Comparison of ENCODE assay signal across 15 cellular contexts in genomic region chr3:107680698-107681097, GRCh38.
DNase-seq lines count a peak whose midpoint lies in the region; ATAC-seq and TF ChIP-seq lines count a peak whose summit lies in the region.
"Had no signal": no experiment of that assay in that cellular context is flagged by ENCODE, and none has a peak within 500 bp of the region (broad histone marks: within the 10 kb centered on the region; RNA-seq: fewer than 3 reads in every experiment).

No MANE protein-coding gene starts in this region.

- H3F3A ChIP-seq in PC-3 (ENCODE audit: low read length, unreplicated experiment) = no peaks in the 10 kb centered on the region

- DNase-seq in ELR (ENCODE audit: low read depth) = peak; percentile 51
- peak; percentile 11 for DNase-seq in PC-3
- DNase-seq in fibroblast of pulmonary artery (ENCODE audit: low read depth) = peak; percentile 31
- no peak for DNase-seq in AG20443 (ENCODE audit: low spot score)
- no peak for DNase-seq in Right ventricle myocardium superior
- DNase-seq in stimulated activated CD4-positive, alpha-beta T cell treated with anti-CD3 and anti-CD28 coated beads, Interleukin-12 subunit alpha, Interleukin-12 subunit beta, amount 100 ng/mL, for 4 hours = no peak
- DNase-seq: effector CD4-positive, alpha-beta T cell; glutamatergic neuron; naive B cell; NCI-H2227 treated with DMSO at 0.1 percent for 48 hours; retina; RPMI8226; stomach had no signal

- no peaks in the 10 kb centered on the region for H3K9me2 ChIP-seq in PC-3 (replicated peaks; ENCODE audit: low read length)

- no peaks in the 10 kb centered on the region; the same call in 1 of the 2 replicates for H4K20me1 ChIP-seq in PC-3 (ENCODE audit: low read length)

- no peak overlapping the region for H3K9ac ChIP-seq in PC-3 (ENCODE audit: low read length)

- no peak overlapping the region for H2AFZ ChIP-seq in PC-3 (ENCODE audit: low read length)

- CTCF ChIA-PET in PC-3 (lab: Charles Lee) = interaction anchor here (0.6 to 0.8 kb wide), 2 partner anchors 10 to 61 kb away, joined by 4 to 7 read pairs; no protein-coding TSS in a partner anchor

- no peaks in the 10 kb centered on the region for H3K9me3 ChIP-seq in PC-3 (ENCODE audit: low read length)
- H3K9me3 ChIP-seq: stomach had no signal

- H3K79me2 ChIP-seq in PC-3 (ENCODE audit: low read length) = no peaks in the 10 kb centered on the region

- no peak overlapping the region for H3K27ac ChIP-seq in PC-3 (ENCODE audit: low read length)
- H3K27ac ChIP-seq: stomach had no signal

- TF ChIP-seq CTCF in PC-3 (conservative IDR thresholded peaks at IDR 0.05; ENCODE audit: low read depth, low read length) = no peak
- no peak for TF ChIP-seq CTCF in fibroblast of pulmonary artery (IDR thresholded peaks at IDR 0.05; ENCODE audit: low read length, missing control alignments)

- POLR2A ChIA-PET in PC-3 (lab: Charles Lee; ENCODE audit: unreplicated experiment) = interaction anchor here (1.0 kb wide), 1 partner anchor 71 kb away, joined by 6 read pairs; no protein-coding TSS in a partner anchor

- no TSS peak for BruUV-seq in PC-3 (replicated peaks; lab: Mats Ljungman, UMichigan)

- no peaks in the 10 kb centered on the region for H3K36me3 ChIP-seq in PC-3 (ENCODE audit: low read depth, low read length)
- H3K36me3 ChIP-seq: stomach had no signal

- ATAC-seq in GM21786 (IDR thresholded peaks at IDR 0.05; ENCODE audit: unreplicated experiment) (peak; percentile 50), PC-3 (peak; percentile 42), Right ventricle myocardium superior (ENCODE audit: poor library complexity) (no peak), HG03108 (IDR thresholded peaks at IDR 0.05; ENCODE audit: unreplicated experiment) (no peak)

- intact Hi-C loops in PC-3 (cut with micrococcal nuclease) (no loop called here), Right ventricle myocardium superior (cut with DNase I) (loop anchor here (5.0 kb wide), 1 partner anchor 62 kb away; no protein-coding TSS in a partner anchor)

- H3K4me2 ChIP-seq in PC-3 (ENCODE audit: low read length) = no peak overlapping the region

- H3K4me3 ChIP-seq in PC-3 (ENCODE audit: low read length) = no peak overlapping the region
- no peak overlapping the region for H3K4me3 ChIP-seq in fibroblast of pulmonary artery (replicated peaks; ENCODE audit: low read depth, low read length)
- H3K4me3 ChIP-seq: stomach had no signal

- no peaks in the 10 kb centered on the region for H3K27me3 ChIP-seq in PC-3 (ENCODE audit: low read length)
- H3K27me3 ChIP-seq: stomach had no signal

- H3K4me1 ChIP-seq in PC-3 (ENCODE audit: insufficient read depth, low read length) = no peaks in the 10 kb centered on the region

Comparison
In these comparisons a context has a peak if more than half of its experiments do, and no peak if none do; other contexts are left out.
1. DNase-seq: peak in ELR (single experiment), PC-3 (single experiment) and fibroblast of pulmonary artery (single experiment); none in AG20443 (single experiment), Right ventricle myocardium superior (single experiment) and stimulated activated CD4-positive, alpha-beta T cell treated with anti-CD3 and anti-CD28 coated beads, Interleukin-12 subunit alpha, Interleukin-12 subunit beta, amount 100 ng/mL, for 4 hours (single experiment).
2. ATAC-seq: peak in GM21786 (single experiment) and PC-3 (single experiment); none in Right ventricle myocardium superior (single experiment) and HG03108 (single experiment).